8 cellular contexts compared by ENCODE assay signal in the genomic region with DNA sequence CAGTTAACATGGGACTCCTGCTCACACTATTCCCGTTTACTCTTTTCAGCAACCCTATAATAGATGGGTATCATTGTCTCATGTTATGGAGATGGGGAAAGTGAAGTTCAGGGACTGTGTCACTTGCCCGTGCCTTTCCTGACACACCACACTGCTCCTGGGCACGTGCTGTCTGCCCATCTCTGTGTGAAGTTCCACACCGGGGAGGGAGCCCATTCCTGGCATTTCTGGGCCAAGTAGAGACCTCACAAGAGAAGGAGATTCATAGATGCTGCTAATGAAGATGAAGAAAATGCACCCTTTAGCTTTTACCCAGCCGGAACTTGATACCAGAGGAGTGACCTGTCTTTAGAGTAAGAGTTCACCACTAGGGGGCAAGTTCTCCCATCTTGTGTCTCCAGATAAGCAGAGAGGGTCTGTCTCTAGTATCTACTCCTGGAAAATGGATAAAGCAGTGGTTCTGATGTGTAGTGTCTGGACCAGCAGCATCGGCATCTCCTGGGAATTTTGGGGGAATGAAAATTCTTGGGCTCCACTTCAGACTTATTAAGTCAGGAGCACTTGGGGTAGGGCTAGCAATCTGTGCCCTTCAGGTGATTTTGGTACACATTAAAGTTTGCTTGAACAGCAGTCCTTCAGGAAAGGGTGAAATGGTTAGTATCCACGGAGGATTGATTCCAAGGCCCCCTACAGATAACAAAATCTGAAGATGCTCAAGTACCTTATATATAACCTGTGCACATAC. TPM values are rescaled to one million over a fixed set of nuclear protein-coding genes. Genes with fewer than 3 reads are reported as not detected.
DNase-seq lines count a peak whose midpoint lies in the region; FAIRE-seq and TF ChIP-seq lines count a peak whose summit lies in the region.

No MANE protein-coding gene starts in this region.

- no peak overlapping the region for H3K9ac ChIP-seq in kidney (ENCODE audit: low read length in 2 of 2)

- H3K4me1 ChIP-seq in A673 (ENCODE audit: insufficient read depth, low read length, poor library complexity, severe bottlenecking) (peaks cover 11% of the 10 kb centered on the region), breast epithelium (no peaks in the 10 kb centered on the region), kidney (ENCODE audit: control insufficient read depth in 1 of 2, insufficient read depth in 1 of 2, low read depth in 1 of 2, low read length in 2 of 2) (peaks cover 4 to 7% of the 10 kb centered on the region in 2 donors)

- peaks cover 26% of the 10 kb centered on the region for H3K4me1 Mint-ChIP-seq in type B pancreatic cell (ENCODE audit: unreplicated experiment)

- no peak for FAIRE-seq in kidney (lab: Jason Lieb, UNC)

- H3K27ac ChIP-seq in A673 (ENCODE audit: low read depth, low read length, poor library complexity, severe bottlenecking) (no peak overlapping the region), breast epithelium (no peak overlapping the region), kidney (ENCODE audit: low read depth in 2 of 2, low read length in 2 of 2) (no peak overlapping the region)

- TF ChIP-seq CTCF in A673 (conservative IDR thresholded peaks at IDR 0.05; ENCODE audit: low read depth, low read length) (peak; percentile 84), HFF-Myc (IDR thresholded peaks at IDR 0.05; ENCODE audit: low read depth, low read length, missing control alignments) (peak; percentile 83), breast epithelium (IDR thresholded peaks at IDR 0.05) (peak in 2 of 3 donors; percentile 24 to 33), kidney (IDR thresholded peaks at IDR 0.05; ENCODE audit: borderline replicate concordance, extremely low read depth, insufficient read depth) (peak; percentile 48), type B pancreatic cell (conservative IDR thresholded peaks at IDR 0.05) (peak; percentile 83)

- no peak overlapping the region for H3K4me3 ChIP-seq in A673 (ENCODE audit: low read depth, low read length, poor library complexity, severe bottlenecking)
- no peak overlapping the region for H3K4me3 ChIP-seq in HFF-Myc (replicated peaks; ENCODE audit: low read depth, low read length)
- H3K4me3 ChIP-seq in breast epithelium: no peak overlapping the region
- peak overlapping the region in 1 of 2 donors; percentile 8 for H3K4me3 ChIP-seq in kidney (ENCODE audit: low read length in 2 of 2)

- peak overlapping the region; percentile 87 for H3K27ac Mint-ChIP-seq in type B pancreatic cell

- no peaks in the 10 kb centered on the region for H3K27me3 Mint-ChIP-seq in type B pancreatic cell

- H3K27me3 ChIP-seq in A673 (replicated peaks; ENCODE audit: insufficient read depth, low read depth, low read length, poor library complexity) (no peaks in the 10 kb centered on the region), breast epithelium (no peaks in the 10 kb centered on the region)

- peaks cover 11% of the 10 kb centered on the region for H3K36me3 Mint-ChIP-seq in type B pancreatic cell

- H3K9me3 ChIP-seq in A673 (ENCODE audit: low read depth, low read length, poor library complexity, severe bottlenecking) (no peaks in the 10 kb centered on the region), breast epithelium (no peaks in the 10 kb centered on the region), kidney (ENCODE audit: control insufficient read depth in 1 of 2, low read length in 2 of 2) (no peaks in the 10 kb centered on the region)

- DNase-seq in A673 (ENCODE audit: low spot score) (peak; percentile 82), GM03348 (ENCODE audit: low spot score) (peak; percentile 54), HFF-Myc (ENCODE audit: extremely low read depth, low read depth) (peak; percentile 43), MV-4-11 (lab: John Stamatoyannopoulos, UW) (peak; percentile 66), SHP77 treated with DMSO at 0.1 percent for 48 hours (lab: John Stamatoyannopoulos, UW) (peak; percentile 54), breast epithelium (ENCODE audit: low spot score in 2 of 2) (no peak), kidney (no peak), type B pancreatic cell (ENCODE audit: extremely low spot score, unreplicated experiment) (no peak)

- CTCF ChIA-PET in A673 (lab: Charles Lee): no interaction called here

- no peaks in the 10 kb centered on the region for H3K9me3 Mint-ChIP-seq in type B pancreatic cell

- POLR2A ChIA-PET in A673 (lab: Charles Lee; ENCODE audit: low non-redundant PET): no interaction called here

- BruUV-seq in A673 (replicated peaks; lab: Mats Ljungman, UMichigan): no TSS peak

- H3K4me3 Mint-ChIP-seq in type B pancreatic cell: peak overlapping the region; percentile 81

- intact Hi-C loops in A673 (cut with micrococcal nuclease; ENCODE audit: unreplicated experiment): no loop called here
- intact Hi-C loops in breast epithelium (cut with DNase I; ENCODE audit: low total_unique reads): loop anchor here (1.0 kb wide), 1 partner anchor 14 kb away; no protein-coding TSS in a partner anchor
- intact Hi-C loops in kidney (cut with DNase I): no loop called here

- peaks cover 7% of the 10 kb centered on the region for H3K36me3 ChIP-seq in A673 (ENCODE audit: insufficient read depth, low read length, poor library complexity, severe bottlenecking)
- no peaks in the 10 kb centered on the region for H3K36me3 ChIP-seq in breast epithelium
- no peaks in the 10 kb centered on the region for H3K36me3 ChIP-seq in kidney (ENCODE audit: control insufficient read depth in 1 of 2, insufficient read depth in 2 of 2, low read length in 2 of 2)

- no peak for TF ChIP-seq POLR2A in breast epithelium (IDR thresholded peaks at IDR 0.05)

RNA-seq across cellular contexts. Expression of a gene that starts 2.0 kb away (rescaled TPM):
- total RNA-seq in A673 (2021) (56.8 and 59.8 TPM in 2 replicates), breast epithelium (10 to 100 TPM; 33.4 to 58.1 (median 38.7) TPM), kidney (15.2 TPM), type B pancreatic cell (ENCODE audit: low replicate concordance) (30.5 and 44.4 TPM in 2 replicates)
- polyA plus RNA-seq in kidney (ENCODE audit: insufficient read depth, low read depth, low replicate concordance): 4.8 TPM

Comparison
In these comparisons a context has a peak if more than half of its experiments do, and no peak if none do; other contexts are left out.
1. DNase-seq: peak in A673 (single experiment), GM03348 (single experiment), HFF-Myc (single experiment), MV-4-11 (single experiment) and SHP77 treated with DMSO at 0.1 percent for 48 hours (single experiment); none in breast epithelium (0 of 2), kidney (single experiment) and type B pancreatic cell (single experiment).
2. CTCF ChIP-seq: peak in every context shown above with its lines; median percentile 84 in A673; 83 in HFF-Myc; 83 in type B pancreatic cell; 48 in kidney; 28 in breast epithelium.